In genomic region chr3:127672429-127673190, GRCh38 we compare ENCODE assay signal across 8 cellular contexts. TPM values are rescaled to one million over a fixed set of nuclear protein-coding genes. Genes with fewer than 3 reads are reported as not detected.
A peak's percentile ranks its signal among the peaks of the same experiment; 100 is the strongest.
DNase-seq lines count a peak whose midpoint lies in the region; ATAC-seq and TF ChIP-seq lines count a peak whose summit lies in the region.

ABTB1 (plus strand) TSS chr3:127672952; CDS start chr3:127673026, 74 bp downstream.

- WGBS in heart right ventricle, 2 donors: 0% methylated on average over 60 to 102 of the region's 102 CpGs
- under 1% methylated on average over 47 of the region's 102 CpGs for WGBS in prostate gland

- H3K4me1 ChIP-seq in HEK293 (ENCODE audit: control insufficient read depth, insufficient read depth, low read length): no peaks in the 10 kb centered on the region
- H3K4me1 ChIP-seq in adipocyte (ENCODE audit: control insufficient read depth, insufficient read depth, low read length): peaks cover 12% of the 10 kb centered on the region
- H3K4me1 ChIP-seq in heart right ventricle: peaks cover 7 to 40% (median 29%) of the 10 kb centered on the region in 9 donors
- no peaks in the 10 kb centered on the region for H3K4me1 ChIP-seq in prostate gland (replicated peaks)

- H3K36me3 ChIP-seq in HEK293 (ENCODE audit: control insufficient read depth in 2 of 2, insufficient read depth in 1 of 2, low read length in 2 of 2) (peaks cover 0 to 7% of the 10 kb centered on the region in 2 experiments; a peak in 1 of 3 replicates), adipocyte (ENCODE audit: control insufficient read depth, insufficient read depth, low read length, severe bottlenecking) (no peaks in the 10 kb centered on the region), heart right ventricle (peaks cover 0 to 33% (median 13%) of the 10 kb centered on the region in 9 donors), prostate gland (peaks cover 0 to 8% of the 10 kb centered on the region in 2 donors)

- CTCF ChIA-PET in HEK293 (lab: Yijun Ruan, JAX): interaction anchor here (0.7 kb wide), 1 partner anchor 18 kb away, joined by 3 read pairs; no protein-coding TSS in a partner anchor

- H3K9me3 ChIP-seq in HEK293 (ENCODE audit: control insufficient read depth, insufficient read depth, low read depth, low read length) (no peaks in the 10 kb centered on the region), adipocyte (ENCODE audit: control insufficient read depth, low read length) (no peaks in the 10 kb centered on the region), heart right ventricle (no peaks in the 10 kb centered on the region), prostate gland (no peaks in the 10 kb centered on the region)

- TF ChIP-seq CTCF in HEK293 (tag by site-specific recombination; IDR thresholded peaks at IDR 0.05) (no peak), heart right ventricle (IDR thresholded peaks at IDR 0.05) (no peak), prostate gland (IDR thresholded peaks at IDR 0.05) (no peak)

- peak; percentile 74 for TF ChIP-seq POLR2A in prostate gland (IDR thresholded peaks at IDR 0.05)

- ATAC-seq in heart right ventricle: peak; percentile 82 to 95 (median 86)

- peak within 1 kb of the TSS; percentile 90 for H3K9ac ChIP-seq in adipocyte (ENCODE audit: low read length)

- peak within 1 kb of the TSS; percentile 58; the same call in 1 of the 2 replicates for H3K27ac ChIP-seq in HEK293 (ENCODE audit: extremely low read depth, low read depth, low read length)
- peak within 1 kb of the TSS; percentile 86 to 99 (median 93) for H3K27ac ChIP-seq in heart right ventricle
- peak within 1 kb of the TSS; percentile 83 to 85 for H3K27ac ChIP-seq in prostate gland

- peak within 1 kb of the TSS; percentile 85 for H3K4me3 ChIP-seq in HEK293 (ENCODE audit: low read depth, low read length)
- peak within 1 kb of the TSS; percentile 87 for H3K4me3 ChIP-seq in adipocyte (ENCODE audit: low read length)
- peak within 1 kb of the TSS; percentile 63 to 99 (median 85) for H3K4me3 ChIP-seq in heart right ventricle
- H3K4me3 ChIP-seq in prostate gland: peak within 1 kb of the TSS; percentile 72 to 86

- DNase-seq in GDM1 (lab: John Stamatoyannopoulos, UW) (peak; percentile 47), NCI-H1092 treated with DMSO at 0.1 percent for 48 hours (lab: John Stamatoyannopoulos, UW) (peak; percentile 52), T follicular helper cell (ENCODE audit: low read depth) (peak; percentile 78), adipocyte (ENCODE audit: low read depth) (peak; percentile 94), heart right ventricle (peak; percentile 82 to 89), prostate gland (ENCODE audit: low spot score) (peak; percentile 82), ureter (ENCODE audit: low spot score) (peak; percentile 87)

- POLR2A ChIA-PET in HEK293 (lab: Yijun Ruan, JAX): no interaction called here

- intact Hi-C loops in heart right ventricle (cut with DNase I) (loop anchor here in 1 of 10 donors (5.0 kb wide), 1 partner anchor 155 kb away; no protein-coding TSS in a partner anchor), prostate gland (cut with DNase I) (loop anchor here (10.0 kb wide), 1 partner anchor 382 kb away; the partner anchor contains the start of gene SEC61A1)

- H3K27me3 ChIP-seq in adipocyte (replicated peaks; ENCODE audit: control insufficient read depth, insufficient read depth, low read length): no peaks in the 10 kb centered on the region
- no peaks in the 10 kb centered on the region for H3K27me3 ChIP-seq in heart right ventricle
- H3K27me3 ChIP-seq in prostate gland (replicated peaks; ENCODE audit: insufficient read depth): no peaks in the 10 kb centered on the region

TF ChIP-seq in HEK293, 187 proteins besides CTCF, POLR2A, EP300 and RAD21 (continues in another document):
- TF ChIP-seq ZNF473 (tag by site-specific recombination; IDR thresholded peaks at IDR 0.05): no peak
- no peak for TF ChIP-seq ZNF561 (tag by site-specific recombination; IDR thresholded peaks at IDR 0.05; ENCODE audit: borderline replicate concordance)
- 0 out of 2 replicates have a peak, but pooled peaks have one; percentile 18 for TF ChIP-seq ZSCAN30 (tag by site-specific recombination; IDR thresholded peaks at IDR 0.05)
- TF ChIP-seq ZNF426 (tag by site-specific recombination; IDR thresholded peaks at IDR 0.05): no peak
- TF ChIP-seq ZNF701 (tag by site-specific recombination; IDR thresholded peaks at IDR 0.05): no peak
- no peak for TF ChIP-seq ZNF248 (tag by site-specific recombination; IDR thresholded peaks at IDR 0.05)
- TF ChIP-seq ZNF416 (tag by site-specific recombination; IDR thresholded peaks at IDR 0.05): no peak
- TF ChIP-seq ZNF621 (tag by site-specific recombination; IDR thresholded peaks at IDR 0.05): no peak
- TF ChIP-seq KLF16 (tag by site-specific recombination; IDR thresholded peaks at IDR 0.05): no peak
- 0 out of 2 replicates have a peak, but pooled peaks have one; percentile 45 for TF ChIP-seq KLF1 (tag by site-specific recombination; IDR thresholded peaks at IDR 0.05)
- TF ChIP-seq ZNF266 (tag by site-specific recombination; IDR thresholded peaks at IDR 0.05; ENCODE audit: low read depth): no peak
- no peak for TF ChIP-seq KLF17 (tag by site-specific recombination; IDR thresholded peaks at IDR 0.05)
- no peak for TF ChIP-seq ZNF175 (tag by site-specific recombination; IDR thresholded peaks at IDR 0.05)
- no peak for TF ChIP-seq ZNF645 (tag by site-specific recombination; IDR thresholded peaks at IDR 0.05)
- TF ChIP-seq GLIS1 (tag by site-specific recombination; IDR thresholded peaks at IDR 0.05): no peak
- TF ChIP-seq ZNF140 (tag by site-specific recombination; IDR thresholded peaks at IDR 0.05): no peak
- TF ChIP-seq PRDM4 (tag by site-specific recombination; IDR thresholded peaks at IDR 0.05): no peak
- TF ChIP-seq ZNF366 (tag by site-specific recombination; conservative IDR thresholded peaks at IDR 0.05): no peak
- 0 out of 2 replicates have a peak, but pooled peaks have one; percentile 9 for TF ChIP-seq ZFHX2 (tag by site-specific recombination; conservative IDR thresholded peaks at IDR 0.05)
- no peak for TF ChIP-seq ZNF280D (tag by site-specific recombination; IDR thresholded peaks at IDR 0.05)

RNA-seq across cellular contexts. Expression of gene ABTB1, which starts in this region (rescaled TPM):
- total RNA-seq in heart right ventricle (10 to 100 TPM; 19.6 to 47.9 (median 23.9) TPM), prostate gland (10 to 100 TPM; 33.4 to 60.2 TPM), ureter (20.7 TPM)
- 10 to 100 TPM; 36.0 to 56.3 TPM for polyA plus RNA-seq in heart right ventricle

Comparison
In these comparisons a context has a peak if more than half of its experiments do, and no peak if none do; other contexts are left out.
1. Peak in every context shown above with its lines: DNase-seq, ATAC-seq, H3K4me3 ChIP-seq and H3K27ac ChIP-seq.